Comparison of ENCODE assay signal across 22 cellular contexts in the genomic region with DNA sequence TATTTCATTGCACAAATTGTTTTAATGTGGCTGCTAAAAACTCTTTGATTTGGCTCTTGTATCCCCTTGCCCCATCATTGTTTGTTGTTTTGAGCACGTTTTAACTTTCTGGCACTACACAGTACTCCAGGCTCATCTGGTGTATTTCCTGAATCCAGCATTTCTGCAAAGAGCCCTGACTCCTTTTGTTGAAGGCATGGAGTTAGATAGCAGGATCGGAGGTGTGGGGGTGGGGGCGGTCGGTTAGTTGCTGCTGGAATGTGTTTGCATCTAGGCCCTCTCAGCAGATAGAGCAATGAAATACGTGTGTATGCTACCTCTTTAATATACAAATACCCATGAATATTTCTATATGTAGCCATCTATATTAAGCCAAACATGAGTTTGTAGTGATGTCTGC.
DNase-seq lines count a peak whose midpoint lies in the region; TF ChIP-seq lines count a peak whose summit lies in the region.
"Had no signal": no experiment of that assay in that cellular context is flagged by ENCODE, and none has a peak within 500 bp of the region (broad histone marks: within the 10 kb centered on the region; RNA-seq: fewer than 3 reads in every experiment).

No MANE protein-coding gene starts in this region.

- no peaks in the 10 kb centered on the region for H3K27me3 Mint-ChIP-seq in brain
- H3K27me3 Mint-ChIP-seq in activated CD4-positive, alpha-beta memory T cell treated with anti-CD3 and anti-CD28 coated beads, Interleukin-2, amount 10 ng/mL, durations not matched to agents 7 days and 5 days = no peaks in the 10 kb centered on the region

- H3K27me3 ChIP-seq in neuronal stem cell (ENCODE audit: control insufficient read depth in 3 of 3, insufficient read depth in 3 of 3, low read depth in 1 of 3, low read length in 3 of 3) = no peaks in the 10 kb centered on the region
- H3K27me3 ChIP-seq: MG63 had no signal

- no peak overlapping the region for H3K4me3 ChIP-seq in neuronal stem cell (ENCODE audit: low read length in 2 of 2)
- H3K4me3 ChIP-seq: GM12878, left ventricle myocardium inferior, MG63 had no signal

- no peak overlapping the region for H3K18ac ChIP-seq in neuronal stem cell (ENCODE audit: low read length)

- no peak overlapping the region for H2BK5ac ChIP-seq in neuronal stem cell (ENCODE audit: low read length)

- POLR2A ChIA-PET in activated CD4-positive, alpha-beta memory T cell treated with anti-CD3 and anti-CD28 coated beads, Interleukin-2, amount 10 ng/mL, durations not matched to agents 7 days and 5 days (lab: Charles Lee) = no interaction called here

- H3K36me3 Mint-ChIP-seq in brain = no peaks in the 10 kb centered on the region
- no peaks in the 10 kb centered on the region for H3K36me3 Mint-ChIP-seq in activated CD4-positive, alpha-beta memory T cell treated with anti-CD3 and anti-CD28 coated beads, Interleukin-2, amount 10 ng/mL, durations not matched to agents 7 days and 5 days (ENCODE audit: low read depth)
- H3K36me3 Mint-ChIP-seq: CD4-positive, CD25-positive, alpha-beta regulatory T cell; naive B cell had no signal

- WGBS in neuronal stem cell (ENCODE audit: extremely low coverage in 2 of 2, insufficient read length in 2 of 2, insufficient replicate concordance in 1 of 2), 2 donors = no CpG with 5 or more reads among the region's 5 CpGs

- no peak overlapping the region for H3K9ac ChIP-seq in neuronal stem cell (ENCODE audit: low read depth, low read length, poor library complexity)

- H3K4me1 ChIP-seq in neuronal stem cell (ENCODE audit: control insufficient read depth in 2 of 2, insufficient read depth in 1 of 2, low read depth in 1 of 2, low read length in 2 of 2) = peaks cover 9 to 13% of the 10 kb centered on the region in 2 donors

- no peaks in the 10 kb centered on the region for H3K79me1 ChIP-seq in neuronal stem cell (ENCODE audit: low read depth, low read length)

- no peak overlapping the region for H4K8ac ChIP-seq in neuronal stem cell (ENCODE audit: low read depth, low read length)

- H3K4me3 Mint-ChIP-seq in brain = no peak overlapping the region
- H3K4me3 Mint-ChIP-seq in activated CD4-positive, alpha-beta memory T cell treated with anti-CD3 and anti-CD28 coated beads, Interleukin-2, amount 10 ng/mL, durations not matched to agents 7 days and 5 days = no peak overlapping the region
- H3K4me3 Mint-ChIP-seq: activated CD4-positive, alpha-beta T cell treated with anti-CD3 and anti-CD28 coated beads, Interleukin-2, amount 10 ng/mL, durations not matched to agents 24 days and 14 days; activated T-cell treated with anti-CD3 and anti-CD28 coated beads, Interleukin-2, amount 50 U/mL, for 4 hours; CD4-positive, CD25-positive, alpha-beta regulatory T cell; naive B cell; stimulated activated naive CD8-positive, alpha-beta T cell treated with anti-CD3 and anti-CD28 coated beads, Interleukin-15, amount 100 ng/mL, for 72 hours had no signal

- TF ChIP-seq CTCF in brain (conservative IDR thresholded peaks at IDR 0.05) = no peak

- DNase-seq in NCI-H526 (lab: John Stamatoyannopoulos, UW) (peak; percentile 70 to 73), NCI-H526 treated with DMSO at 0.1 percent for 48 hours (lab: John Stamatoyannopoulos, UW) (no peak), iPS-NIHi7 (ENCODE audit: extremely low spot score) (peak; percentile 63), neuronal stem cell (ENCODE audit: low spot score) (peak; percentile 33)
- DNase-seq in activated CD4-positive, alpha-beta memory T cell treated with anti-CD3 and anti-CD28 coated beads, Interleukin-2, amount 10 ng/mL, durations not matched to agents 7 days and 5 days = no peak
- no peak for DNase-seq in stimulated activated naive CD4-positive, alpha-beta T cell treated with Interleukin-2 at 50 U/mL for 16 hours (lab: John Stamatoyannopoulos, UW)
- DNase-seq in activated CD4-positive, alpha-beta T cell treated with anti-CD3 and anti-CD28 coated beads for 48 hours = no peak
- DNase-seq: activated CD4-positive, alpha-beta T cell treated with anti-CD3 and anti-CD28 coated beads, Interleukin-2, amount 10 ng/mL, durations not matched to agents 24 days and 14 days; activated naive CD4-positive, alpha-beta T cell; activated T-cell treated with anti-CD3 and anti-CD28 coated beads, Interleukin-2, amount 50 U/mL, for 4 hours; CD4-positive, CD25-positive, alpha-beta regulatory T cell; effector CD8-positive, alpha-beta T cell; foreskin fibroblast; head of caudate nucleus; KBM-7; left ventricle myocardium inferior; MG63; naive B cell; stimulated activated naive CD8-positive, alpha-beta T cell treated with anti-CD3 and anti-CD28 coated beads, Interleukin-15, amount 100 ng/mL, for 72 hours; T-helper 2 cell had no signal

- CTCF ChIA-PET in activated CD4-positive, alpha-beta memory T cell treated with anti-CD3 and anti-CD28 coated beads, Interleukin-2, amount 10 ng/mL, durations not matched to agents 7 days and 5 days (lab: Charles Lee) = no interaction called here

- no peak overlapping the region for H3K4me2 ChIP-seq in neuronal stem cell (ENCODE audit: insufficient read depth, low read length, poor library complexity, severe bottlenecking)

- H3K4ac ChIP-seq in neuronal stem cell (ENCODE audit: low read length) = no peak overlapping the region

- H3K4me1 Mint-ChIP-seq in brain = peaks cover 50% of the 10 kb centered on the region
- no peaks in the 10 kb centered on the region for H3K4me1 Mint-ChIP-seq in activated CD4-positive, alpha-beta memory T cell treated with anti-CD3 and anti-CD28 coated beads, Interleukin-2, amount 10 ng/mL, durations not matched to agents 7 days and 5 days
- H3K4me1 Mint-ChIP-seq: activated CD4-positive, alpha-beta T cell treated with anti-CD3 and anti-CD28 coated beads, Interleukin-2, amount 10 ng/mL, durations not matched to agents 24 days and 14 days; CD4-positive, CD25-positive, alpha-beta regulatory T cell; naive B cell; stimulated activated naive CD8-positive, alpha-beta T cell treated with anti-CD3 and anti-CD28 coated beads, Interleukin-15, amount 100 ng/mL, for 72 hours had no signal

- peak overlapping the region in 4 of 5 experiments; percentile 4 to 48 (median 17) for H3K27ac Mint-ChIP-seq in brain
- H3K27ac Mint-ChIP-seq in activated CD4-positive, alpha-beta memory T cell treated with anti-CD3 and anti-CD28 coated beads, Interleukin-2, amount 10 ng/mL, durations not matched to agents 7 days and 5 days = no peak overlapping the region
- H3K27ac Mint-ChIP-seq: activated CD4-positive, alpha-beta T cell treated with anti-CD3 and anti-CD28 coated beads, Interleukin-2, amount 10 ng/mL, durations not matched to agents 24 days and 14 days; CD4-positive, CD25-positive, alpha-beta regulatory T cell; stimulated activated naive CD8-positive, alpha-beta T cell treated with anti-CD3 and anti-CD28 coated beads, Interleukin-15, amount 100 ng/mL, for 72 hours had no signal

- peak overlapping the region; percentile 1 for H2AFZ ChIP-seq in neuronal stem cell (ENCODE audit: low read length)

- no peak overlapping the region for H2BK15ac ChIP-seq in neuronal stem cell (ENCODE audit: low read length)

- H3K14ac ChIP-seq in neuronal stem cell (ENCODE audit: low read length) = no peak overlapping the region

- H3K9me3 Mint-ChIP-seq in brain = no peaks in the 10 kb centered on the region
- H3K9me3 Mint-ChIP-seq in activated CD4-positive, alpha-beta memory T cell treated with anti-CD3 and anti-CD28 coated beads, Interleukin-2, amount 10 ng/mL, durations not matched to agents 7 days and 5 days = no peaks in the 10 kb centered on the region
- H3K9me3 Mint-ChIP-seq: activated CD4-positive, alpha-beta T cell treated with anti-CD3 and anti-CD28 coated beads, Interleukin-2, amount 10 ng/mL, durations not matched to agents 24 days and 14 days; activated T-cell treated with anti-CD3 and anti-CD28 coated beads, Interleukin-2, amount 50 U/mL, for 4 hours; CD4-positive, CD25-positive, alpha-beta regulatory T cell; stimulated activated naive CD8-positive, alpha-beta T cell treated with anti-CD3 and anti-CD28 coated beads, Interleukin-15, amount 100 ng/mL, for 72 hours had no signal

- no peaks in the 10 kb centered on the region for H3K9me3 ChIP-seq in neuronal stem cell (replicated peaks in 1 of 2; ENCODE audit: control insufficient read depth in 2 of 2, insufficient read depth in 1 of 2, low read depth in 1 of 2, low read length in 2 of 2)
- H3K9me3 ChIP-seq: left ventricle myocardium inferior, MG63 had no signal

- H2BK120ac ChIP-seq in neuronal stem cell (ENCODE audit: low read depth, low read length) = no peak overlapping the region

- H3K23ac ChIP-seq in neuronal stem cell (ENCODE audit: low read depth, low read length, poor library complexity) = no peak overlapping the region

- no peak overlapping the region for H2AK5ac ChIP-seq in neuronal stem cell (ENCODE audit: low read depth, low read length)

- no peak overlapping the region for H2BK12ac ChIP-seq in neuronal stem cell (ENCODE audit: low read length)

- H3K27ac ChIP-seq in neuronal stem cell (replicated peaks; ENCODE audit: low read length) = no peak overlapping the region
- H3K27ac ChIP-seq: left ventricle myocardium inferior had no signal

- H3K36me3 ChIP-seq in neuronal stem cell (replicated peaks in 1 of 2; ENCODE audit: control insufficient read depth in 2 of 2, insufficient read depth in 2 of 2, low read length in 2 of 2) = peaks cover 0 to under 1% of the 10 kb centered on the region in 2 donors
- H3K36me3 ChIP-seq: left ventricle myocardium inferior, MG63 had no signal

- H4K91ac ChIP-seq in neuronal stem cell (ENCODE audit: low read depth, low read length, poor library complexity) = no peak overlapping the region

Comparison
In these comparisons a context has a peak if more than half of its experiments do, and no peak if none do; other contexts are left out.
1. DNase-seq: peak in NCI-H526 (2 of 2), iPS-NIHi7 (single experiment) and neuronal stem cell (single experiment); none in NCI-H526 treated with DMSO at 0.1 percent for 48 hours (single experiment), activated CD4-positive, alpha-beta memory T cell treated with anti-CD3 and anti-CD28 coated beads, Interleukin-2, amount 10 ng/mL, durations not matched to agents 7 days and 5 days (single experiment), stimulated activated naive CD4-positive, alpha-beta T cell treated with Interleukin-2 at 50 U/mL for 16 hours (single experiment) and activated CD4-positive, alpha-beta T cell treated with anti-CD3 and anti-CD28 coated beads for 48 hours (single experiment).